Comparison of ENCODE assay signal across 26 cellular contexts in the genomic region with DNA sequence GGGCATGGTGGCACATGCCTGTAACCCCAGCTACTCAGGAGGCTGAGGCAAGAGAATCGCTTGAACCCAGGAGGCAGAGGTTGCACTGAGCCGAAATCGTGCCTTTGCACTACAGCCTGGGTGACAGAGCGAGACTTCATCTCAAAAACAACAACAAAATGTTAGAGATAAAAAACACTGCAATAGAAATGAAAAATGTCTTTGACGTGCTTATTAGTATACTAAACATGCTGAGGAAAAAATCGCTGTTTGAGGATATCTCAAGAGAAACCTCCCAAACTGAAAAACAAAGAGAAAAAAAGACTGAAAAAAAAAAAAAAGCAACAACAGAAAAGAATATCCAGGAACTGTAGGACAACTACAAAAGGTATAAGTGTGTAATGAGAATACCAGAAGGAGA. TPM values are rescaled to one million over a fixed set of nuclear protein-coding genes. Genes with fewer than 3 reads are reported as not detected.
DNase-seq lines count a peak whose midpoint lies in the region; ATAC-seq, FAIRE-seq and TF ChIP-seq lines count a peak whose summit lies in the region.
"Had no signal": no experiment of that assay in that cellular context is flagged by ENCODE, and none has a peak within 500 bp of the region (broad histone marks: within the 10 kb centered on the region; RNA-seq: fewer than 3 reads in every experiment).

No MANE protein-coding gene starts in this region.

- no TSS peak for BruUV-seq in HepG2 (replicated peaks; lab: Mats Ljungman, UMichigan)

- H3K4me1 ChIP-seq in HepG2 (ENCODE audit: insufficient read depth, low read length): peaks cover 7% of the 10 kb centered on the region; the same call in 1 of the 2 replicates
- H3K4me1 ChIP-seq in right lobe of liver: no peaks in the 10 kb centered on the region
- no peaks in the 10 kb centered on the region for H3K4me1 ChIP-seq in SJCRH30
- H3K4me1 ChIP-seq: BE2C, BLaER1 had no signal

- TF ChIP-seq RAD21 in HepG2 (CRISPR knock-in tag; IDR thresholded peaks at IDR 0.05): no peak

- no peaks in the 10 kb centered on the region for H3K79me2 ChIP-seq in HepG2 (ENCODE audit: insufficient read depth, low read length)

- H3K27ac Mint-ChIP-seq in T-helper 17 cell: peak overlapping the region; percentile 61
- H3K27ac Mint-ChIP-seq: CD4-positive, CD25-positive, alpha-beta regulatory T cell had no signal

- H3K4me3 ChIP-seq in HepG2 (replicated peaks in 1 of 3; ENCODE audit: insufficient read depth in 1 of 3, low read depth in 2 of 3, low read length in 3 of 3) (no peak overlapping the region), right lobe of liver (no peak overlapping the region), SJCRH30 (no peak overlapping the region)
- H3K4me3 ChIP-seq: BLaER1, GM12878 had no signal

- no peaks in the 10 kb centered on the region for H4K20me1 ChIP-seq in HepG2 (ENCODE audit: insufficient read depth, low read length)
- H4K20me1 ChIP-seq: BLaER1 had no signal

- CTCF ChIA-PET in HepG2 (lab: Yijun Ruan, JAX; ENCODE audit: low intra/inter-chr PET ratio, low total read pairs): no interaction called here

- no peaks in the 10 kb centered on the region for H3K36me3 ChIP-seq in HepG2 (replicated peaks in 1 of 2; ENCODE audit: control insufficient read depth in 1 of 2, insufficient read depth in 2 of 2, low read length in 2 of 2)
- no peaks in the 10 kb centered on the region for H3K36me3 ChIP-seq in right lobe of liver
- H3K36me3 ChIP-seq in SJCRH30: no peaks in the 10 kb centered on the region
- H3K36me3 ChIP-seq: BE2C had no signal

- intact Hi-C loops in HepG2 (cut with micrococcal nuclease; ENCODE audit: unreplicated experiment): no loop called here
- intact Hi-C loops in right lobe of liver (cut with DNase I): no loop called here

- H3K27me3 ChIP-seq in HepG2 (ENCODE audit: control insufficient read depth in 1 of 2, insufficient read depth in 2 of 2, low read length in 2 of 2): peaks cover 0 to 6% of the 10 kb centered on the region in 2 experiments; a peak in 1 of 5 replicates
- H3K27me3 ChIP-seq in right lobe of liver: no peaks in the 10 kb centered on the region
- no peaks in the 10 kb centered on the region for H3K27me3 ChIP-seq in SJCRH30
- H3K27me3 ChIP-seq: BE2C, BLaER1 had no signal

- peaks cover 2% of the 10 kb centered on the region for H3K36me3 Mint-ChIP-seq in T-helper 17 cell (ENCODE audit: low read depth)

- FAIRE-seq in HepG2 (lab: Jason Lieb, UNC): no peak
- FAIRE-seq: A204.1, GM12892, GM18507 had no signal

- H3K27ac ChIP-seq in HepG2 (ENCODE audit: extremely low read length, insufficient read depth, low read length): no peak overlapping the region
- no peak overlapping the region for H3K27ac ChIP-seq in right lobe of liver
- H3K27ac ChIP-seq in SJCRH30: no peak overlapping the region
- H3K27ac ChIP-seq: BLaER1 had no signal

- no peak for TF ChIP-seq EP300 in HepG2 (IDR thresholded peaks at IDR 0.05; ENCODE audit: low read depth in 2 of 2, low read length in 2 of 2)
- no peak for TF ChIP-seq EP300 in HepG2 (CRISPR knock-in tag; IDR thresholded peaks at IDR 0.05; ENCODE audit: borderline replicate concordance)

- H3K27me3 Mint-ChIP-seq in T-helper 17 cell: no peaks in the 10 kb centered on the region
- H3K27me3 Mint-ChIP-seq: CD4-positive, alpha-beta memory T cell; CD4-positive, CD25-positive, alpha-beta regulatory T cell had no signal

- no peak overlapping the region for H2AFZ ChIP-seq in HepG2 (ENCODE audit: low read length)

- POLR2A ChIA-PET in HepG2 (lab: Yijun Ruan, JAX): no interaction called here

- DNase-seq in HepG2 (ENCODE audit: low spot score) (no peak), right lobe of liver (no peak), T-helper 17 cell (no peak), SJCRH30 (no peak), ecto neural progenitor cell (ENCODE audit: low spot score) (no peak)
- DNase-seq: 8988T; ACHN; BE2C; C1 segment of cervical spinal cord; CD4-positive, alpha-beta memory T cell; CD4-positive, CD25-positive, alpha-beta regulatory T cell; CD8-positive, alpha-beta memory T cell; COR-L47; DMS 273 treated with DMSO at 0.1 percent for 48 hours; DMS153; DMS53; DMS79; DND-41; EL; GDM1 had no signal

- TF ChIP-seq CTCF in HepG2 (CRISPR knock-in tag; IDR thresholded peaks at IDR 0.05) (no peak), right lobe of liver (IDR thresholded peaks at IDR 0.05) (no peak)

- no peak overlapping the region for H3K9ac ChIP-seq in HepG2 (ENCODE audit: insufficient read depth, low read depth, low read length)
- H3K9ac ChIP-seq: BLaER1 had no signal

- no peaks in the 10 kb centered on the region for H3K4me1 Mint-ChIP-seq in T-helper 17 cell
- H3K4me1 Mint-ChIP-seq: CD4-positive, alpha-beta memory T cell; CD8-positive, alpha-beta memory T cell had no signal

- in situ Hi-C loops in HepG2 (cut with HindIII; ENCODE audit: extremely low pct_ligation_motif_present, low pct_unique_long_range_greater_than_20kb): no loop called here

- no peak for ATAC-seq in HepG2
- no peak for ATAC-seq in right lobe of liver
- no peak for ATAC-seq in T-helper 17 cell
- ATAC-seq: GM12878 had no signal

- no peak overlapping the region for H3K4me3 Mint-ChIP-seq in T-helper 17 cell
- H3K4me3 Mint-ChIP-seq: CD14-positive monocyte; CD4-positive, alpha-beta memory T cell; CD4-positive, CD25-positive, alpha-beta regulatory T cell; CD8-positive, alpha-beta memory T cell had no signal

- no peak for TF ChIP-seq POLR2A in HepG2 (IDR thresholded peaks at IDR 0.05; ENCODE audit: insufficient read depth in 1 of 2, low read depth in 2 of 2, low read length in 2 of 2)
- TF ChIP-seq POLR2A in right lobe of liver (IDR thresholded peaks at IDR 0.05): no peak

- WGBS in HepG2 (ENCODE audit: low lambda C conversion rate): 47% methylated on average over 6 of the region's 6 CpGs
- 97% methylated on average over 6 of the region's 6 CpGs for WGBS in right lobe of liver (ENCODE audit: insufficient coverage, low coverage, low lambda C conversion rate, missing lambda C conversion rate)

- no peak overlapping the region for H3K4me2 ChIP-seq in HepG2 (ENCODE audit: low read depth, low read length)
- H3K4me2 ChIP-seq: BLaER1 had no signal

- H3K9me3 ChIP-seq in HepG2 (ENCODE audit: low read length) (no peaks in the 10 kb centered on the region), right lobe of liver (no peaks in the 10 kb centered on the region), T-helper 17 cell (ENCODE audit: control insufficient read depth, low read length, poor library complexity, severe bottlenecking) (peaks cover 5% of the 10 kb centered on the region), SJCRH30 (replicated peaks) (no peaks in the 10 kb centered on the region)
- H3K9me3 ChIP-seq: BE2C had no signal

RNA-seq across cellular contexts. Expression of gene APOLD1, which starts 15.2 kb away (rescaled TPM):
- 0.20 TPM in 1 of 2 replicates, not detected in the other for total RNA-seq in HepG2 (2016; rRNA removed; fragmentation: Illumina TruSeq; extraction: Trizol)
- 0.10 TPM in 1 of 2 replicates, not detected in the other for total RNA-seq in HepG2 (2016; cell fraction: cytosol; rRNA removed; fragmentation: Illumina TruSeq; extraction: Trizol; ENCODE audit: low read depth)
- 0.06 and 0.13 TPM in 2 replicates for total RNA-seq in HepG2 (2016; cell fraction: insoluble cytoplasmic fraction; rRNA removed; fragmentation: Illumina TruSeq; extraction: Trizol)
- total RNA-seq in HepG2 (2016; cell fraction: membrane; rRNA removed; fragmentation: Illumina TruSeq; extraction: Trizol): 0.06 and 0.48 TPM in 2 replicates
- total RNA-seq in HepG2 (2016; cell fraction: nucleus; rRNA removed; fragmentation: Illumina TruSeq; extraction: Trizol): 0.09 and 0.37 TPM in 2 replicates
- 0.16 and 0.84 TPM in 2 replicates for polyA plus RNA-seq in HepG2 (2011; rRNA removed)
- polyA plus RNA-seq in HepG2 (2011; cell fraction: cytosol; rRNA removed): 0.05 and 0.30 TPM in 2 replicates
- 0.13 and 0.14 TPM in 2 replicates for polyA plus RNA-seq in HepG2 (2011; cell fraction: nucleus; rRNA removed)
- 0.19 and 0.62 TPM in 2 replicates for polyA plus RNA-seq in HepG2 (2012)
- 0.25 and 0.29 TPM in 2 replicates for polyA plus RNA-seq in HepG2 (2016; cell fraction: cytosol; fragmentation: Illumina TruSeq; extraction: Trizol; ENCODE audit: low read depth)
- polyA plus RNA-seq in HepG2 (2016; cell fraction: insoluble cytoplasmic fraction; fragmentation: Illumina TruSeq; extraction: Trizol; ENCODE audit: low read depth): 0.04 and 0.07 TPM in 2 replicates
- not detected in 2 replicates for polyA plus RNA-seq in HepG2 (2016; cell fraction: membrane; fragmentation: Illumina TruSeq; extraction: Trizol; ENCODE audit: low read depth)
- 1.4 TPM in 1 of 2 replicates, not detected in the other for polyA plus RNA-seq in HepG2 (2016; cell fraction: nucleus; fragmentation: Illumina TruSeq; extraction: Trizol; ENCODE audit: insufficient read depth, low read depth)
- polyA minus RNA-seq in HepG2 (2011; rRNA and poly(A)+ RNA removed; ENCODE audit: low replicate concordance): 0.66 and 1.8 TPM in 2 replicates
- polyA minus RNA-seq in HepG2 (2011; cell fraction: cytosol; rRNA and poly(A)+ RNA removed): 0.18 TPM in 1 of 2 replicates, not detected in the other
- polyA minus RNA-seq in HepG2 (2011; cell fraction: nucleus; rRNA and poly(A)+ RNA removed): 0.50 and 1.7 TPM in 2 replicates
- 1 to 10 TPM in 4 of 6 experiments, under 1 TPM in 2; 0.27 to 5.6 (median 1.2) TPM for total RNA-seq in right lobe of liver
- 1 to 10 TPM; 3.1 to 5.1 TPM for total RNA-seq in T-helper 17 cell
- 2.0 and 2.1 TPM in 2 replicates for total RNA-seq in SJCRH30 (2014; rRNA removed; shearing (Covaris generic))

RNA-seq across cellular contexts. Expression of gene DDX47, which starts 42.9 kb away (rescaled TPM):
- 78.7 and 101 TPM in 2 replicates for total RNA-seq in HepG2 (2016; rRNA removed; fragmentation: Illumina TruSeq; extraction: Trizol)
- total RNA-seq in HepG2 (2016; cell fraction: cytosol; rRNA removed; fragmentation: Illumina TruSeq; extraction: Trizol; ENCODE audit: low read depth): 17.1 and 20.5 TPM in 2 replicates
- total RNA-seq in HepG2 (2016; cell fraction: insoluble cytoplasmic fraction; rRNA removed; fragmentation: Illumina TruSeq; extraction: Trizol): 83.5 and 95.5 TPM in 2 replicates
- 25.9 and 31.6 TPM in 2 replicates for total RNA-seq in HepG2 (2016; cell fraction: membrane; rRNA removed; fragmentation: Illumina TruSeq; extraction: Trizol)
- total RNA-seq in HepG2 (2016; cell fraction: nucleus; rRNA removed; fragmentation: Illumina TruSeq; extraction: Trizol): 58.7 and 68.9 TPM in 2 replicates
- 37.3 and 48.5 TPM in 2 replicates for polyA plus RNA-seq in HepG2 (2011; rRNA removed)
- 26.7 and 40.8 TPM in 2 replicates for polyA plus RNA-seq in HepG2 (2011; cell fraction: cytosol; rRNA removed)
- polyA plus RNA-seq in HepG2 (2011; cell fraction: nucleus; rRNA removed): 72.4 and 75.0 TPM in 2 replicates
- polyA plus RNA-seq in HepG2 (2012): 36.4 and 46.7 TPM in 2 replicates
- 6.7 and 8.1 TPM in 2 replicates for polyA plus RNA-seq in HepG2 (2016; cell fraction: cytosol; fragmentation: Illumina TruSeq; extraction: Trizol; ENCODE audit: low read depth)
- 82.3 and 82.4 TPM in 2 replicates for polyA plus RNA-seq in HepG2 (2016; cell fraction: insoluble cytoplasmic fraction; fragmentation: Illumina TruSeq; extraction: Trizol; ENCODE audit: low read depth)
- 12.6 and 15.8 TPM in 2 replicates for polyA plus RNA-seq in HepG2 (2016; cell fraction: membrane; fragmentation: Illumina TruSeq; extraction: Trizol; ENCODE audit: low read depth)
- polyA plus RNA-seq in HepG2 (2016; cell fraction: nucleus; fragmentation: Illumina TruSeq; extraction: Trizol; ENCODE audit: insufficient read depth, low read depth): 68.6 and 70.6 TPM in 2 replicates
- polyA minus RNA-seq in HepG2 (2011; rRNA and poly(A)+ RNA removed; ENCODE audit: low replicate concordance): 25.7 and 60.1 TPM in 2 replicates
- 26.0 and 29.4 TPM in 2 replicates for polyA minus RNA-seq in HepG2 (2011; cell fraction: cytosol; rRNA and poly(A)+ RNA removed)
- polyA minus RNA-seq in HepG2 (2011; cell fraction: nucleus; rRNA and poly(A)+ RNA removed): 68.6 and 82.9 TPM in 2 replicates
- total RNA-seq in right lobe of liver: 10 to 100 TPM; 23.8 to 30.2 (median 25.3) TPM
- total RNA-seq in T-helper 17 cell: 100 to 1,000 TPM; 135 to 141 TPM
- total RNA-seq in SJCRH30 (2014; rRNA removed; shearing (Covaris generic)): 86.8 and 98.2 TPM in 2 replicates

RNA-seq across cellular contexts. Expression of gene CDKN1B, which starts 53.1 kb away (rescaled TPM):
- total RNA-seq in HepG2 (2016; rRNA removed; fragmentation: Illumina TruSeq; extraction: Trizol) (37.2 and 39.6 TPM in 2 replicates), right lobe of liver (10 to 100 TPM; 18.3 to 28.6 (median 24.5) TPM), T-helper 17 cell (100 to 1,000 TPM; 202 to 252 TPM)
- 7.8 TPM in 2 replicates for total RNA-seq in HepG2 (2016; cell fraction: cytosol; rRNA removed; fragmentation: Illumina TruSeq; extraction: Trizol; ENCODE audit: low read depth)
- total RNA-seq in HepG2 (2016; cell fraction: insoluble cytoplasmic fraction; rRNA removed; fragmentation: Illumina TruSeq; extraction: Trizol): 39.5 and 39.9 TPM in 2 replicates
- total RNA-seq in HepG2 (2016; cell fraction: membrane; rRNA removed; fragmentation: Illumina TruSeq; extraction: Trizol): 22.3 and 22.5 TPM in 2 replicates
- total RNA-seq in HepG2 (2016; cell fraction: nucleus; rRNA removed; fragmentation: Illumina TruSeq; extraction: Trizol): 31.7 and 35.6 TPM in 2 replicates
- polyA plus RNA-seq in HepG2 (2011; rRNA removed): 18.8 and 20.1 TPM in 2 replicates
- 14.5 and 17.0 TPM in 2 replicates for polyA plus RNA-seq in HepG2 (2011; cell fraction: cytosol; rRNA removed)
- 9.6 and 9.9 TPM in 2 replicates for polyA plus RNA-seq in HepG2 (2011; cell fraction: nucleus; rRNA removed)
- 30.9 and 36.9 TPM in 2 replicates for polyA plus RNA-seq in HepG2 (2012)
- 3.1 TPM in 2 replicates for polyA plus RNA-seq in HepG2 (2016; cell fraction: cytosol; fragmentation: Illumina TruSeq; extraction: Trizol; ENCODE audit: low read depth)
- polyA plus RNA-seq in HepG2 (2016; cell fraction: insoluble cytoplasmic fraction; fragmentation: Illumina TruSeq; extraction: Trizol; ENCODE audit: low read depth): 48.4 and 51.0 TPM in 2 replicates
- polyA plus RNA-seq in HepG2 (2016; cell fraction: membrane; fragmentation: Illumina TruSeq; extraction: Trizol; ENCODE audit: low read depth): 11.6 TPM in 2 replicates
- polyA plus RNA-seq in HepG2 (2016; cell fraction: nucleus; fragmentation: Illumina TruSeq; extraction: Trizol; ENCODE audit: insufficient read depth, low read depth): 40.3 and 40.5 TPM in 2 replicates
- polyA minus RNA-seq in HepG2 (2011; rRNA and poly(A)+ RNA removed; ENCODE audit: low replicate concordance): 10.2 and 11.3 TPM in 2 replicates
- polyA minus RNA-seq in HepG2 (2011; cell fraction: cytosol; rRNA and poly(A)+ RNA removed): 18.2 and 23.5 TPM in 2 replicates
- polyA minus RNA-seq in HepG2 (2011; cell fraction: nucleus; rRNA and poly(A)+ RNA removed): 27.1 and 37.2 TPM in 2 replicates
- total RNA-seq in SJCRH30 (2014; rRNA removed; shearing (Covaris generic)): 37.1 and 37.6 TPM in 2 replicates
